ENCODE assay signal across 22 cellular contexts in genomic region chr2:209389124-209389523, GRCh38. TPM values are rescaled to one million over a fixed set of nuclear protein-coding genes. Genes with fewer than 3 reads are reported as not detected.
DNase-seq lines count a peak whose midpoint lies in the region; ATAC-seq, FAIRE-seq and TF ChIP-seq lines count a peak whose summit lies in the region.
"Had no signal": no experiment of that assay in that cellular context is flagged by ENCODE, and none has a peak within 500 bp of the region (broad histone marks: within the 10 kb centered on the region; RNA-seq: fewer than 3 reads in every experiment).

No MANE protein-coding gene starts in this region.

- no peak for TF ChIP-seq POLR2A in GM12892 (IDR thresholded peaks at IDR 0.05; ENCODE audit: low read depth, low read length)

- TF ChIP-seq CTCF in D721Med (IDR thresholded peaks at IDR 0.05; ENCODE audit: insufficient read depth, missing control alignments), result no peak
- TF ChIP-seq CTCF in neural cell (IDR thresholded peaks at IDR 0.05; ENCODE audit: poor library complexity, severe bottlenecking), result no peak

- H3K36me3 ChIP-seq in neural cell (ENCODE audit: insufficient read depth, low read length), result no peaks in the 10 kb centered on the region
- H3K36me3 ChIP-seq: ascending aorta, heart right ventricle, thoracic aorta had no signal

- no peaks in the 10 kb centered on the region for H3K9me2 ChIP-seq in neural cell (ENCODE audit: insufficient read depth, low read length)

- POLR2A ChIA-PET in activated CD4-positive, alpha-beta memory T cell treated with anti-CD3 and anti-CD28 coated beads, Interleukin-2, amount 10 ng/mL, durations not matched to agents 7 days and 5 days (lab: Charles Lee), result no interaction called here

- H3K79me2 ChIP-seq in neural cell (replicated peaks; ENCODE audit: insufficient read depth, low read length), result no peaks in the 10 kb centered on the region

- peak; percentile 88 for TF ChIP-seq EP300 in neural cell (conservative IDR thresholded peaks at IDR 0.05; ENCODE audit: poor library complexity, severe bottlenecking)

- no peaks in the 10 kb centered on the region for H3F3A ChIP-seq in neural cell (ENCODE audit: insufficient read depth, low read length, poor library complexity, severe bottlenecking)

- peak overlapping the region; percentile 71 for H3K4me2 ChIP-seq in neural cell (ENCODE audit: low read length)

- peak; percentile 97 for FAIRE-seq in D721Med (lab: Jason Lieb, UNC)
- FAIRE-seq in GM12892 (lab: Jason Lieb, UNC), result no peak

- H3K27me3 ChIP-seq in neural cell (ENCODE audit: insufficient read depth, low read depth, low read length), result no peaks in the 10 kb centered on the region
- H3K27me3 ChIP-seq: ascending aorta, foreskin keratinocyte, heart right ventricle had no signal

- no peak for ATAC-seq in HG02588 (IDR thresholded peaks at IDR 0.05; ENCODE audit: unreplicated experiment)
- ATAC-seq: foreskin keratinocyte, heart right ventricle had no signal

- DNase-seq in D721Med (ENCODE audit: insufficient read length, low spot score) (no peak), NCI-H2227 treated with DMSO at 0.1 percent for 48 hours (lab: John Stamatoyannopoulos, UW) (peak; percentile 60), caudate nucleus (lab: John Stamatoyannopoulos, UW) (peak in 11 of 61 donors; percentile 1 to 48 (median 13)), GM12892 (ENCODE audit: insufficient read length) (no peak), UCSD-AML1 (lab: John Stamatoyannopoulos, UW; ENCODE audit: unreplicated experiment) (no peak)
- no peak for DNase-seq in activated CD4-positive, alpha-beta memory T cell treated with anti-CD3 and anti-CD28 coated beads, Interleukin-2, amount 10 ng/mL, durations not matched to agents 7 days and 5 days
- DNase-seq: activated CD4-positive, alpha-beta T cell treated with anti-CD3 and anti-CD28 coated beads, Interleukin-2, amount 50 U/mL, for 1 hour; effector memory CD4-positive, alpha-beta T cell; foreskin keratinocyte; heart right ventricle; NCI-H1105 treated with DMSO at 0.1 percent for 48 hours; NCI-H2081; NCI-H526; stimulated activated CD4-positive, alpha-beta T cell treated with anti-CD3 and anti-CD28 coated beads, Interleukin-4, amount 100 ng/mL, for 24 hours; stimulated activated naive CD4-positive, alpha-beta T cell; T-helper 9 cell had no signal

- H3K9me3 Mint-ChIP-seq in activated CD4-positive, alpha-beta memory T cell treated with anti-CD3 and anti-CD28 coated beads, Interleukin-2, amount 10 ng/mL, durations not matched to agents 7 days and 5 days, result peaks cover 2% of the 10 kb centered on the region

- peak overlapping the region; percentile 52 for H3K9ac ChIP-seq in neural cell (ENCODE audit: low read length)

- no peaks in the 10 kb centered on the region for H3K36me3 Mint-ChIP-seq in activated CD4-positive, alpha-beta memory T cell treated with anti-CD3 and anti-CD28 coated beads, Interleukin-2, amount 10 ng/mL, durations not matched to agents 7 days and 5 days (ENCODE audit: low read depth)
- H3K36me3 Mint-ChIP-seq: activated naive CD8-positive, alpha-beta T cell had no signal

- no peaks in the 10 kb centered on the region for H4K20me1 ChIP-seq in neural cell (ENCODE audit: insufficient read depth)

- no peak for TF ChIP-seq RAD21 in neural cell (conservative IDR thresholded peaks at IDR 0.05)

- H3K27me3 Mint-ChIP-seq in activated CD4-positive, alpha-beta memory T cell treated with anti-CD3 and anti-CD28 coated beads, Interleukin-2, amount 10 ng/mL, durations not matched to agents 7 days and 5 days, result no peaks in the 10 kb centered on the region
- H3K27me3 Mint-ChIP-seq: central memory CD8-positive, alpha-beta T cell had no signal

- CTCF ChIA-PET in activated CD4-positive, alpha-beta memory T cell treated with anti-CD3 and anti-CD28 coated beads, Interleukin-2, amount 10 ng/mL, durations not matched to agents 7 days and 5 days (lab: Charles Lee), result no interaction called here

- H3K4me3 Mint-ChIP-seq in activated CD4-positive, alpha-beta memory T cell treated with anti-CD3 and anti-CD28 coated beads, Interleukin-2, amount 10 ng/mL, durations not matched to agents 7 days and 5 days, result no peak overlapping the region
- H3K4me3 Mint-ChIP-seq: activated naive CD8-positive, alpha-beta T cell; central memory CD8-positive, alpha-beta T cell had no signal

- H3K9me3 ChIP-seq in neural cell (ENCODE audit: low read length), result no peaks in the 10 kb centered on the region
- H3K9me3 ChIP-seq: ascending aorta, heart right ventricle, thoracic aorta had no signal

- H3K4me1 Mint-ChIP-seq in activated CD4-positive, alpha-beta memory T cell treated with anti-CD3 and anti-CD28 coated beads, Interleukin-2, amount 10 ng/mL, durations not matched to agents 7 days and 5 days, result no peaks in the 10 kb centered on the region
- H3K4me1 Mint-ChIP-seq: central memory CD8-positive, alpha-beta T cell had no signal

- H3K27ac Mint-ChIP-seq in activated CD4-positive, alpha-beta memory T cell treated with anti-CD3 and anti-CD28 coated beads, Interleukin-2, amount 10 ng/mL, durations not matched to agents 7 days and 5 days, result no peak overlapping the region
- H3K27ac Mint-ChIP-seq: activated naive CD8-positive, alpha-beta T cell had no signal

- H2AFZ ChIP-seq in neural cell (ENCODE audit: low read depth, low read length), result peak overlapping the region; percentile 31

- H3K27ac ChIP-seq in caudate nucleus (ENCODE audit: low read depth, low read length) (peak overlapping the region; percentile 27), neural cell (ENCODE audit: low read length) (peak overlapping the region; percentile 89)
- H3K27ac ChIP-seq: ascending aorta, foreskin keratinocyte, heart right ventricle, thoracic aorta had no signal

- H3K4me3 ChIP-seq in neural cell (ENCODE audit: low read length), result peak overlapping the region; percentile 56
- H3K4me3 ChIP-seq: ascending aorta, heart right ventricle, thoracic aorta had no signal

TF ChIP-seq in neural cell, 6 proteins besides CTCF, POLR2A, EP300 and RAD21:
- TF ChIP-seq REST (IDR thresholded peaks at IDR 0.05; ENCODE audit: borderline replicate concordance) (peak; percentile 37), MXI1 (conservative IDR thresholded peaks at IDR 0.05; ENCODE audit: poor library complexity, severe bottlenecking) (no peak), POLR2AphosphoS5 (IDR thresholded peaks at IDR 0.05) (peak; percentile 74)

RNA-seq across cellular contexts. Expression of gene MAP2, which starts 34.7 kb away (rescaled TPM):
- 436 and 450 TPM in 2 replicates for polyA plus RNA-seq in neural cell
- polyA minus RNA-seq in neural cell, result 1,231 and 1,493 TPM in 2 replicates
- not detected for total RNA-seq in activated CD4-positive, alpha-beta memory T cell treated with anti-CD3 and anti-CD28 coated beads, Interleukin-2, amount 10 ng/mL, durations not matched to agents 7 days and 5 days
- not detected for polyA plus RNA-seq in GM12892 (2012; ENCODE audit: missing spikeins)
